ENCODE assay signal across 1 cellular context in genomic region chr21:34844924-34845238, GRCh38.
TF ChIP-seq lines count a peak whose summit lies in the region.

No MANE protein-coding gene starts in this region.

TF ChIP-seq in HEK293, 187 proteins besides CTCF, POLR2A, EP300 and RAD21 (continued from another document):
- TF ChIP-seq ZNF513 (tag by site-specific recombination; IDR thresholded peaks at IDR 0.05) (peak; percentile 47; the same call in 1 of the 2 replicates), ZNF426 (tag by site-specific recombination; IDR thresholded peaks at IDR 0.05) (no peak), ZSCAN18 (tag by site-specific recombination; IDR thresholded peaks at IDR 0.05) (no peak), ZNF473 (tag by site-specific recombination; IDR thresholded peaks at IDR 0.05) (no peak), AEBP2 (tag by site-specific recombination; IDR thresholded peaks at IDR 0.05; ENCODE audit: borderline replicate concordance) (no peak), TSHZ1 (tag by site-specific recombination; IDR thresholded peaks at IDR 0.05; ENCODE audit: borderline replicate concordance) (peak; percentile 76; the same call in 1 of the 2 replicates), ZNF621 (tag by site-specific recombination; IDR thresholded peaks at IDR 0.05) (no peak), PRDM6 (tag by site-specific recombination; IDR thresholded peaks at IDR 0.05) (no peak), ZBTB49 (tag by site-specific recombination; IDR thresholded peaks at IDR 0.05; ENCODE audit: low read depth) (no peak), KLF9 (tag by site-specific recombination; IDR thresholded peaks at IDR 0.05; ENCODE audit: low read depth) (no peak), ZNF548 (tag by site-specific recombination; IDR thresholded peaks at IDR 0.05) (no peak), ZNF423 (tag by site-specific recombination; IDR thresholded peaks at IDR 0.05) (no peak), SCRT2 (tag by site-specific recombination; IDR thresholded peaks at IDR 0.05) (0 out of 2 replicates have a peak, but pooled peaks have one; percentile 28), BCL6B (tag by site-specific recombination; IDR thresholded peaks at IDR 0.05) (no peak), ZNF223 (tag by site-specific recombination; IDR thresholded peaks at IDR 0.05) (no peak), REPIN1 (tag by site-specific recombination; IDR thresholded peaks at IDR 0.05; ENCODE audit: low read depth) (no peak), ZNF501 (tag by site-specific recombination; IDR thresholded peaks at IDR 0.05) (no peak), ZNF324 (tag by site-specific recombination; IDR thresholded peaks at IDR 0.05) (no peak; the same call in 1 of the 2 replicates), ZEB2 (tag by site-specific recombination; IDR thresholded peaks at IDR 0.05) (no peak), FEZF1 (tag by site-specific recombination; IDR thresholded peaks at IDR 0.05) (peak; percentile 41), ZNF624 (tag by site-specific recombination; IDR thresholded peaks at IDR 0.05) (no peak), ZBTB20 (tag by site-specific recombination; IDR thresholded peaks at IDR 0.05) (no peak), ZNF19 (tag by site-specific recombination; IDR thresholded peaks at IDR 0.05; ENCODE audit: low read depth) (no peak), ZNF521 (tag by site-specific recombination; IDR thresholded peaks at IDR 0.05) (no peak), IKZF3 (tag by site-specific recombination; IDR thresholded peaks at IDR 0.05) (no peak), PATZ1 (tag by site-specific recombination; IDR thresholded peaks at IDR 0.05) (peak; percentile 58; the same call in 1 of the 2 replicates), MEIS1 (CRISPR knock-in tag; IDR thresholded peaks at IDR 0.05; ENCODE audit: borderline replicate concordance) (no peak), TCF7L2 (IDR thresholded peaks at IDR 0.05; ENCODE audit: borderline replicate concordance, low read depth, low read length) (no peak), MYNN (tag by site-specific recombination; IDR thresholded peaks at IDR 0.05; ENCODE audit: borderline replicate concordance) (no peak), ZNF658 (tag by site-specific recombination; IDR thresholded peaks at IDR 0.05) (no peak)
TF ChIP-seq in HEK293: peak in this region for 23.
